In the genomic region with DNA sequence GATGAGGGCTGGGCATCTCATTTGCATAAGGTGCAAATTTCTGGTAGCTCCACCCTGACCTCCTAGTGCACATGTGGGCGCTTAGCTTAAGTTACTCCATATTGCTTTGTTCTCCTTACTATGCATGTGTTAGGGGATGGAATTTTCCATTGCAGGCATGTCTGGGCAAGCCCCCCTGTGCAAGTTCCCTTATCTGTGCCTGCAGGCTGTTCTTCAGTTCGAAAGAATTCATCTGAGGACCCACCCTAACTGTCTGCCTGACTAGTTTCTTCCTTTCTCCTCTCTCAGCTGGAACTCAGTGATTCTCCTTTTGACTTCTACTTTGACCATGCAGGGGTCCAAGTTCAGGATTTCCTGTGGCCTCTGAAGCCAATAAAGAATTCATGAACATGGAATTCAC, we compare ENCODE assay signal across 22 cellular contexts. TPM values are rescaled to one million over a fixed set of nuclear protein-coding genes. Genes with fewer than 3 reads are reported as not detected.
"Had no signal": no experiment of that assay in that cellular context is flagged by ENCODE, and none has a peak within 500 bp of the region (broad histone marks: within the 10 kb centered on the region; RNA-seq: fewer than 3 reads in every experiment).

No MANE protein-coding gene starts in this region.

- H3K4me3 ChIP-seq: dorsolateral prefrontal cortex, heart right ventricle, left ventricle myocardium inferior, mucosa of descending colon, tibial nerve, vagina had no signal

- H3K36me3 ChIP-seq: heart right ventricle, left ventricle myocardium inferior, tibial nerve, vagina, WERI-Rb-1 had no signal

- H3K27ac Mint-ChIP-seq: activated naive CD8-positive, alpha-beta T cell treated with anti-CD3 and anti-CD28 coated beads for 36 hours; memory B cell; naive B cell; progenitor cell of endocrine pancreas had no signal

- DNase-seq: activated CD4-positive, alpha-beta T cell treated with anti-CD3 and anti-CD28 coated beads, Interleukin-2, amount 50 U/mL, for 4 hours; activated naive CD4-positive, alpha-beta T cell; activated naive CD8-positive, alpha-beta T cell treated with anti-CD3 and anti-CD28 coated beads for 36 hours; amniotic stem cell; caudate nucleus; dorsolateral prefrontal cortex; heart right ventricle; kidney glomerular epithelial cell; left ventricle myocardium inferior; mucosa of descending colon; naive B cell; stimulated activated CD4-positive, alpha-beta T cell treated with anti-CD3 and anti-CD28 coated beads, Interleukin-2, amount 100 ng/mL, for 24 hours; stimulated activated naive CD4-positive, alpha-beta T cell treated with Interleukin-2 at 50 U/mL for 16 hours; T-helper 2 cell; WERI-Rb-1 had no signal

- H3K27me3 ChIP-seq: dorsolateral prefrontal cortex, heart right ventricle, tibial nerve, vagina had no signal

- H3K4me1 Mint-ChIP-seq: activated naive CD8-positive, alpha-beta T cell treated with anti-CD3 and anti-CD28 coated beads for 36 hours; memory B cell; naive B cell; neural crest cell had no signal

- H3K27me3 Mint-ChIP-seq: progenitor cell of endocrine pancreas had no signal

- H3K36me3 Mint-ChIP-seq: memory B cell had no signal

- ATAC-seq: esophagus mucosa, heart right ventricle, mucosa of descending colon had no signal

- H3K4me3 Mint-ChIP-seq: activated naive CD8-positive, alpha-beta T cell treated with anti-CD3 and anti-CD28 coated beads for 36 hours; memory B cell; naive B cell; neural crest cell had no signal

- H3K4me1 ChIP-seq: heart right ventricle, left ventricle myocardium inferior, tibial nerve, vagina had no signal

- H3K27ac ChIP-seq: dorsolateral prefrontal cortex, heart right ventricle, left ventricle myocardium inferior, tibial nerve, vagina, WERI-Rb-1 had no signal

RNA-seq across cellular contexts. Expression of a gene that starts 30.2 kb away (rescaled TPM):
- total RNA-seq: activated CD8-positive, alpha-beta memory T cell treated with anti-CD3 and anti-CD28 coated beads for 36 hours; activated naive CD8-positive, alpha-beta T cell treated with anti-CD3 and anti-CD28 coated beads for 36 hours; progenitor cell of endocrine pancreas had no signal
